In the genomic region with DNA sequence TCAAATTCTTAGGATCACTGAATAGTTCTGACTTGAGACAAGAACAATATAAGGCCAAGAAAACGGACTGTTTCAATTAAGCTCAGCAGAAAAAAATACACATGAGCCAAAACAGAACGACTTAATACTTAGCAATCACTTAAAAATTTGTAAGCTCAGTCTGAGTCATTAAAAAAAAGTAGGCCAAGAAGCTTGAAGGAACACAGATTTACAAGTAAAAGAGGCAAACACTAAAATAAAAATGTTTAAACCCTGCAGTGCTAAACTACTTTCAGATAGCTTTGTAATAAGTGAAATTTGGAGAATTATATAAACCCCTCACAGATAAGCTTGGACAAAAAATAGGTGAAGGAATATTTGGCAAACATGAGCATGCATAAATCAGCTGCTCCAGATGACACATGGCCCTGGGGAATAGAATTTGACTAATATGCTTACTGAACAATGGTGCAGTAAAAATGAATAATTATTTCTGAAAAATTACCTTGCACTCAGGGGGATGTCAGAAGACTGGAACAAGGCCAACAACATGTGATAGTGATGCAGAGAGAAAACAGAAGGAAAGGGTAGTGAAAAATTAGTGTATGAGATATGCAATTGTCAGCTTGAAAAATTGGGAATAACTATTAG, we compare ENCODE assay signal across 11 cellular contexts. TPM values are rescaled to one million over a fixed set of nuclear protein-coding genes. Genes with fewer than 3 reads are reported as not detected.
DNase-seq lines count a peak whose midpoint lies in the region; ATAC-seq, FAIRE-seq and TF ChIP-seq lines count a peak whose summit lies in the region.
"Had no signal": no experiment of that assay in that cellular context is flagged by ENCODE, and none has a peak within 500 bp of the region (broad histone marks: within the 10 kb centered on the region; RNA-seq: fewer than 3 reads in every experiment).

No MANE protein-coding gene starts in this region.

- no peak overlapping the region for H3K4me2 ChIP-seq in OCI-LY7 (ENCODE audit: low read length)

- no peak for TF ChIP-seq CTCF in psoas muscle (IDR thresholded peaks at IDR 0.05)
- TF ChIP-seq CTCF in glutamatergic neuron (IDR thresholded peaks at IDR 0.05; ENCODE audit: partially characterized antibody, unreplicated experiment) = no peak
- TF ChIP-seq CTCF in OCI-LY7 (conservative IDR thresholded peaks at IDR 0.05; ENCODE audit: low read length) = no peak

- no TSS peak for BruUV-seq in OCI-LY7 (replicated peaks; lab: Mats Ljungman, UMichigan)

- POLR2A ChIA-PET in OCI-LY7 (lab: Charles Lee) = interaction anchor here (0.9 to 1.5 kb wide), 2 partner anchors 9 to 17 kb away, joined by 3 to 5 read pairs; no protein-coding TSS in a partner anchor

- H3K36me3 Mint-ChIP-seq in glutamatergic neuron (ENCODE audit: unreplicated experiment) = no peaks in the 10 kb centered on the region
- no peaks in the 10 kb centered on the region for H3K36me3 Mint-ChIP-seq in activated T-helper 2 cell treated with anti-CD3 and anti-CD28 coated beads, Interferon-gamma antibody, Interleukin-2, Interleukin-4, amounts not matched to agents 10 μg/mL and 5 μg/mL and 100 μg/mL, durations not matched to agents 14 hours and 24 hours and 36 hours (ENCODE audit: low read depth)
- H3K36me3 Mint-ChIP-seq: naive thymus-derived CD8-positive, alpha-beta T cell had no signal

- CTCF ChIA-PET in OCI-LY7 (lab: Charles Lee; ENCODE audit: unreplicated experiment) = no interaction called here

- no peak overlapping the region for H3K27ac Mint-ChIP-seq in glutamatergic neuron (ENCODE audit: unreplicated experiment)
- H3K27ac Mint-ChIP-seq in activated T-helper 2 cell treated with anti-CD3 and anti-CD28 coated beads, Interferon-gamma antibody, Interleukin-2, Interleukin-4, amounts not matched to agents 10 μg/mL and 5 μg/mL and 100 μg/mL, durations not matched to agents 14 hours and 24 hours and 36 hours = no peak overlapping the region
- H3K27ac Mint-ChIP-seq: activated CD4-positive, alpha-beta T cell treated with anti-CD3 and anti-CD28 coated beads for 36 hours; naive thymus-derived CD8-positive, alpha-beta T cell had no signal

- DNase-seq in ELR (ENCODE audit: low read depth) (peak; percentile 84), NCI-H226 (peak; percentile 63), psoas muscle (no peak), GF-D8 (lab: John Stamatoyannopoulos, UW) (no peak), glutamatergic neuron (no peak), OCI-LY7 (ENCODE audit: low spot score) (no peak)
- DNase-seq in activated T-helper 2 cell treated with anti-CD3 and anti-CD28 coated beads, Interferon-gamma antibody, Interleukin-2, Interleukin-4, amounts not matched to agents 10 μg/mL and 5 μg/mL and 100 μg/mL, durations not matched to agents 14 hours and 24 hours and 36 hours (ENCODE audit: low spot score) = no peak
- DNase-seq: activated CD4-positive, alpha-beta T cell treated with anti-CD3 and anti-CD28 coated beads for 36 hours; naive thymus-derived CD8-positive, alpha-beta T cell had no signal

- no peaks in the 10 kb centered on the region for H3K27me3 ChIP-seq in psoas muscle (ENCODE audit: insufficient read depth in 3 of 3, low read length in 2 of 3)

- H3K4me1 ChIP-seq in psoas muscle (no peaks in the 10 kb centered on the region), OCI-LY7 (ENCODE audit: insufficient read depth, low read length, poor library complexity, severe bottlenecking) (no peaks in the 10 kb centered on the region)

- intact Hi-C loops in psoas muscle (cut with DNase I) (no loop called here), OCI-LY7 (cut with micrococcal nuclease; ENCODE audit: unreplicated experiment) (no loop called here)
- intact Hi-C loops in activated T-helper 2 cell treated with anti-CD3 and anti-CD28 coated beads, Interferon-gamma antibody, Interleukin-2, Interleukin-4, amounts not matched to agents 10 μg/mL and 5 μg/mL and 100 μg/mL, durations not matched to agents 14 hours and 24 hours and 36 hours (cut with micrococcal nuclease) = no loop called here

- no peak overlapping the region for H3K4me3 ChIP-seq in psoas muscle
- no peak overlapping the region for H3K4me3 ChIP-seq in OCI-LY7 (ENCODE audit: low read depth, low read length, poor library complexity, severe bottlenecking)

- no peaks in the 10 kb centered on the region for H3K27me3 Mint-ChIP-seq in glutamatergic neuron (ENCODE audit: unreplicated experiment)
- H3K27me3 Mint-ChIP-seq in activated T-helper 2 cell treated with anti-CD3 and anti-CD28 coated beads, Interferon-gamma antibody, Interleukin-2, Interleukin-4, amounts not matched to agents 10 μg/mL and 5 μg/mL and 100 μg/mL, durations not matched to agents 14 hours and 24 hours and 36 hours (ENCODE audit: low read depth) = peaks cover 2% of the 10 kb centered on the region

- H3K79me2 ChIP-seq in OCI-LY7 (ENCODE audit: insufficient read depth, low read depth, low read length) = no peaks in the 10 kb centered on the region

- ATAC-seq in psoas muscle = peak in 3 of 4 donors; percentile 53 to 63 (median 63)
- ATAC-seq: activated CD4-positive, alpha-beta T cell treated with anti-CD3 and anti-CD28 coated beads for 36 hours; naive thymus-derived CD8-positive, alpha-beta T cell had no signal

- no peak overlapping the region for H2AFZ ChIP-seq in OCI-LY7 (ENCODE audit: low read length)

- no peaks in the 10 kb centered on the region for H3K36me3 ChIP-seq in psoas muscle (ENCODE audit: insufficient read depth in 1 of 2, low read depth in 1 of 2)
- H3K36me3 ChIP-seq in OCI-LY7 (ENCODE audit: insufficient read depth, low read length) = no peaks in the 10 kb centered on the region

- no peaks in the 10 kb centered on the region for H3K9me3 ChIP-seq in psoas muscle
- no peaks in the 10 kb centered on the region for H3K9me3 ChIP-seq in OCI-LY7 (ENCODE audit: low read length)

- H3K9me3 Mint-ChIP-seq in glutamatergic neuron (ENCODE audit: unreplicated experiment) = peaks cover 2% of the 10 kb centered on the region
- H3K9me3 Mint-ChIP-seq in activated T-helper 2 cell treated with anti-CD3 and anti-CD28 coated beads, Interferon-gamma antibody, Interleukin-2, Interleukin-4, amounts not matched to agents 10 μg/mL and 5 μg/mL and 100 μg/mL, durations not matched to agents 14 hours and 24 hours and 36 hours = no peaks in the 10 kb centered on the region
- H3K9me3 Mint-ChIP-seq: naive thymus-derived CD8-positive, alpha-beta T cell had no signal

- H4K20me1 ChIP-seq in OCI-LY7 (ENCODE audit: insufficient read depth, low read length) = no peaks in the 10 kb centered on the region

- H3K4me1 Mint-ChIP-seq in glutamatergic neuron (ENCODE audit: low read depth, unreplicated experiment) = peaks cover 24% of the 10 kb centered on the region
- H3K4me1 Mint-ChIP-seq in activated T-helper 2 cell treated with anti-CD3 and anti-CD28 coated beads, Interferon-gamma antibody, Interleukin-2, Interleukin-4, amounts not matched to agents 10 μg/mL and 5 μg/mL and 100 μg/mL, durations not matched to agents 14 hours and 24 hours and 36 hours (ENCODE audit: low read depth) = no peaks in the 10 kb centered on the region
- H3K4me1 Mint-ChIP-seq: activated CD4-positive, alpha-beta T cell treated with anti-CD3 and anti-CD28 coated beads for 36 hours had no signal

- H3K27ac ChIP-seq in psoas muscle = peak overlapping the region; percentile 55
- H3K27ac ChIP-seq in OCI-LY7 (ENCODE audit: low read depth, low read length, poor library complexity, severe bottlenecking) = no peak overlapping the region

- no peaks in the 10 kb centered on the region for H3K9me2 ChIP-seq in OCI-LY7 (ENCODE audit: insufficient read depth, low read length)

- 21 to 29% (median 27%) methylated on average over 2 of the region's 2 CpGs for WGBS in psoas muscle, 3 donors

- FAIRE-seq in endometrium (lab: Jason Lieb, UNC) = peak; percentile 100
- FAIRE-seq: colon had no signal

- H3K4me3 Mint-ChIP-seq in glutamatergic neuron (ENCODE audit: unreplicated experiment) = no peak overlapping the region
- no peak overlapping the region for H3K4me3 Mint-ChIP-seq in activated T-helper 2 cell treated with anti-CD3 and anti-CD28 coated beads, Interferon-gamma antibody, Interleukin-2, Interleukin-4, amounts not matched to agents 10 μg/mL and 5 μg/mL and 100 μg/mL, durations not matched to agents 14 hours and 24 hours and 36 hours (ENCODE audit: low read depth)
- H3K4me3 Mint-ChIP-seq: activated CD4-positive, alpha-beta T cell treated with anti-CD3 and anti-CD28 coated beads for 36 hours; naive thymus-derived CD8-positive, alpha-beta T cell had no signal

RNA-seq across cellular contexts. Expression of a gene that starts 49.6 kb away (rescaled TPM):
- total RNA-seq in psoas muscle = 10 to 100 TPM in 1 of 4 donors, 1 to 10 TPM in 3; 2.1 to 13.9 (median 3.9) TPM
- 1 to 10 TPM; 2.8 to 4.9 (median 4.3) TPM for polyA plus RNA-seq in psoas muscle
- 0.10 TPM for total RNA-seq in glutamatergic neuron (ENCODE audit: unreplicated experiment)
- not detected in 2 replicates for total RNA-seq in OCI-LY7 (2014; rRNA removed; shearing (Covaris generic))
- not detected in 2 replicates for total RNA-seq in OCI-LY7 (2022)
- total RNA-seq in activated T-helper 2 cell treated with anti-CD3 and anti-CD28 coated beads, Interferon-gamma antibody, Interleukin-2, Interleukin-4, amounts not matched to agents 10 μg/mL and 5 μg/mL and 100 μg/mL, durations not matched to agents 14 hours and 24 hours and 36 hours = not detected in 2 replicates
- total RNA-seq: activated CD4-positive, alpha-beta T cell treated with anti-CD3 and anti-CD28 coated beads for 36 hours; naive thymus-derived CD8-positive, alpha-beta T cell had no signal

Comparison
In these comparisons a context has a peak if more than half of its experiments do, and no peak if none do; other contexts are left out.
1. DNase-seq: peak in ELR (single experiment) and NCI-H226 (single experiment); none in psoas muscle (0 of 2), GF-D8 (single experiment), glutamatergic neuron (single experiment), OCI-LY7 (single experiment) and activated T-helper 2 cell treated with anti-CD3 and anti-CD28 coated beads, Interferon-gamma antibody, Interleukin-2, Interleukin-4, amounts not matched to agents 10 μg/mL and 5 μg/mL and 100 μg/mL, durations not matched to agents 14 hours and 24 hours and 36 hours (single experiment).